ENCODE assay signal across 19 cellular contexts in the genomic region with DNA sequence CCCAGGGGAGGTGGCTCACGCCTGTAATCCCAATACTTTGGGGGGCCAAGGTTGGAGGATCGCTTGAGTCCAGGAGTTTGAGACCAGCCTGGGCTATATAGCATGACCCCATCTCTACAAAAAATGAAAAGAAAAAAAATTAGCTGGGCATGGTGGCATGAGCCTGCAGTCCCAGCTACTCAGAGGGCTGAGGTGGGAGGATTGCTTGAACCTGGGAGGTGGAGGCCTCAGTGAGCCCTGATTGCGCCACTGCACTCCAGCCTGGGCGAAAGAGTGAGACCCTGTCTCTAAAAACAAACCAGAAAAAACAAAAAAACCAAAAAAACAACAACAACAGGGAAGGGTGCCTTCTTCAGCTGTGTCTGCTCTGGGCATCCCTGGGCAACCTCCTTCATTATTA. TPM values are rescaled to one million over a fixed set of nuclear protein-coding genes. Genes with fewer than 3 reads are reported as not detected.
A peak's percentile ranks its signal among the peaks of the same experiment; 100 is the strongest.
DNase-seq lines count a peak whose midpoint lies in the region; ATAC-seq and TF ChIP-seq lines count a peak whose summit lies in the region.
"Had no signal": no experiment of that assay in that cellular context is flagged by ENCODE, and none has a peak within 500 bp of the region (broad histone marks: within the 10 kb centered on the region; RNA-seq: fewer than 3 reads in every experiment).

No MANE protein-coding gene starts in this region.

- peak overlapping the region; percentile 71 for H3K4me3 ChIP-seq in GM12875 (ENCODE audit: low read depth, low read length)
- peak overlapping the region; percentile 53 for H3K4me3 ChIP-seq in naive thymus-derived CD4-positive, alpha-beta T cell (ENCODE audit: low read length)
- no peak overlapping the region for H3K4me3 ChIP-seq in endodermal cell (ENCODE audit: low read length)
- H3K4me3 ChIP-seq: thyroid gland had no signal

- intact Hi-C loops in CD14-positive monocyte (cut with micrococcal nuclease) (loop anchor here (1.0 to 10.0 kb wide), 5 partner anchors 8 to 223 kb away; partner anchors contain the start of gene MARCHF2 (in 1 of the 2)), cardiac septum (cut with DNase I) (loop anchor here (5.0 kb wide), 1 partner anchor 225 kb away; no protein-coding TSS in a partner anchor)
- intact Hi-C loops in activated CD4-positive, alpha-beta memory T cell treated with anti-CD3 and anti-CD28 coated beads for 36 hours (cut with micrococcal nuclease) = loop anchor here (1.0 to 5.0 kb wide), 5 partner anchors 8 to 225 kb away; partner anchors contain the start of genes RAB11B and ZNF414
- intact Hi-C loops in naive thymus-derived CD4-positive, alpha-beta T cell (cut with micrococcal nuclease) = loop anchor here (1.0 to 2.0 kb wide), 5 partner anchors 8 to 164 kb away; partner anchors contain the start of genes MARCHF2 (in 1 of the 2) and ZNF414 (in 1 of the 2)

- H3K4me1 Mint-ChIP-seq in CD14-positive monocyte (peaks cover 57% of the 10 kb centered on the region), endodermal cell (peaks cover 4% of the 10 kb centered on the region)
- H3K4me1 Mint-ChIP-seq in activated CD4-positive, alpha-beta memory T cell treated with anti-CD3 and anti-CD28 coated beads for 36 hours (ENCODE audit: low read depth) = peaks cover 54% of the 10 kb centered on the region
- H3K4me1 Mint-ChIP-seq in naive thymus-derived CD4-positive, alpha-beta T cell = peaks cover 48 to 66% (median 57%) of the 10 kb centered on the region in 7 donors

- no peak for TF ChIP-seq CTCF in CD14-positive monocyte (IDR thresholded peaks at IDR 0.05)
- TF ChIP-seq CTCF in GM12875 (IDR thresholded peaks at IDR 0.05; ENCODE audit: borderline replicate concordance, insufficient read depth, low read depth, low read length) = no peak
- TF ChIP-seq CTCF in endodermal cell (conservative IDR thresholded peaks at IDR 0.05) = no peak

- H3K4me3 Mint-ChIP-seq in CD14-positive monocyte = peak overlapping the region; percentile 98 to 100
- peak overlapping the region; percentile 90 for H3K4me3 Mint-ChIP-seq in activated CD4-positive, alpha-beta memory T cell treated with anti-CD3 and anti-CD28 coated beads for 36 hours
- peak overlapping the region in 3 of 10 donors; percentile 16 to 97 (median 41) for H3K4me3 Mint-ChIP-seq in naive thymus-derived CD4-positive, alpha-beta T cell
- no peak overlapping the region for H3K4me3 Mint-ChIP-seq in endodermal cell

- no peak for ATAC-seq in naive thymus-derived CD4-positive, alpha-beta T cell
- ATAC-seq: Panc1 had no signal

- peaks cover 42 to 56% of the 10 kb centered on the region in 2 donors for H3K4me1 ChIP-seq in naive thymus-derived CD4-positive, alpha-beta T cell (ENCODE audit: control insufficient read depth in 2 of 2, insufficient read depth in 2 of 2, low read length in 2 of 2)
- peaks cover 5% of the 10 kb centered on the region for H3K4me1 ChIP-seq in endodermal cell (ENCODE audit: control insufficient read depth, insufficient read depth, low read length)
- H3K4me1 ChIP-seq: parathyroid adenoma, thyroid gland had no signal

- CTCF ChIA-PET in activated CD4-positive, alpha-beta memory T cell treated with anti-CD3 and anti-CD28 coated beads for 36 hours (lab: Charles Lee) = interaction anchor here (0.6 to 6.8 kb wide), 26 partner anchors 9 to 258 kb away, joined by 3 to 168 read pairs (median 8); partner anchors contain the start of genes MARCHF2 and ZNF414
- CTCF ChIA-PET in naive thymus-derived CD4-positive, alpha-beta T cell (lab: Charles Lee) = interaction anchor here (0.6 to 8.3 kb wide), 19 partner anchors 10 to 1691 kb away, joined by 3 to 147 read pairs (median 9); partner anchors contain the start of genes MARCHF2 and ZNF414

- no peak overlapping the region for H3K27ac ChIP-seq in naive thymus-derived CD4-positive, alpha-beta T cell (ENCODE audit: low read depth, low read length)
- no peak overlapping the region for H3K27ac ChIP-seq in endodermal cell (ENCODE audit: low read depth, low read length)
- H3K27ac ChIP-seq: parathyroid adenoma, thyroid gland had no signal

- H3K27me3 ChIP-seq in naive thymus-derived CD4-positive, alpha-beta T cell (ENCODE audit: control insufficient read depth in 2 of 2, insufficient read depth in 2 of 2, low read length in 2 of 2) = no peaks in the 10 kb centered on the region
- no peaks in the 10 kb centered on the region for H3K27me3 ChIP-seq in endodermal cell (ENCODE audit: control insufficient read depth, insufficient read depth, low read length, poor library complexity, severe bottlenecking)
- H3K27me3 ChIP-seq: thyroid gland had no signal

- 90% methylated on average over 4 of the region's 4 CpGs; no CpG with 5 or more reads in 1 of the 2 experiments for WGBS in endodermal cell (ENCODE audit: insufficient coverage in 1 of 2, insufficient read length in 1 of 2), 2 experiments

- H3K9ac ChIP-seq in endodermal cell (ENCODE audit: extremely low read depth, low read length, poor library complexity, severe bottlenecking) = no peak overlapping the region
- H3K9ac ChIP-seq: parathyroid adenoma had no signal

- no peak for DNase-seq in CD14-positive monocyte (ENCODE audit: low spot score)
- no peak for DNase-seq in activated CD4-positive, alpha-beta memory T cell treated with anti-CD3 and anti-CD28 coated beads for 36 hours
- DNase-seq in naive thymus-derived CD4-positive, alpha-beta T cell = no peak
- DNase-seq in SIG-M5 treated with dmso at 0.1 percent for 504 hours (lab: John Stamatoyannopoulos, UW; ENCODE audit: unreplicated experiment) = no peak
- no peak for DNase-seq in endodermal cell
- DNase-seq in DMS53 (lab: John Stamatoyannopoulos, UW) = no peak
- DNase-seq in cardiac septum (ENCODE audit: low spot score) = no peak
- DNase-seq: activated CD4-positive, CD25-positive, alpha-beta regulatory T cell treated with anti-CD3 and anti-CD28 coated beads, Interleukin-2, amount 50 U/mL, for 72 hours; cerebellar nuclear complex; DMS79; NCI-H1092; NCI-H69; stimulated activated CD4-positive, alpha-beta T cell treated with anti-CD3 and anti-CD28 coated beads, Interleukin-4, amount 100 ng/mL, for 24 hours had no signal

- H3K36me3 Mint-ChIP-seq in CD14-positive monocyte (peaks cover 33 to 39% of the 10 kb centered on the region in 2 donors), endodermal cell (ENCODE audit: low read depth) (no peaks in the 10 kb centered on the region)
- H3K36me3 Mint-ChIP-seq in activated CD4-positive, alpha-beta memory T cell treated with anti-CD3 and anti-CD28 coated beads for 36 hours = peaks cover 2% of the 10 kb centered on the region
- peaks cover 0 to 39% (median 0%) of the 10 kb centered on the region in 5 donors for H3K36me3 Mint-ChIP-seq in naive thymus-derived CD4-positive, alpha-beta T cell

- H3K9me3 Mint-ChIP-seq in CD14-positive monocyte (peaks cover 0 to 6% (median 0%) of the 10 kb centered on the region in 7 donors), endodermal cell (no peaks in the 10 kb centered on the region)
- no peaks in the 10 kb centered on the region for H3K9me3 Mint-ChIP-seq in activated CD4-positive, alpha-beta memory T cell treated with anti-CD3 and anti-CD28 coated beads for 36 hours
- peaks cover 0 to 9% (median 0%) of the 10 kb centered on the region in 11 donors for H3K9me3 Mint-ChIP-seq in naive thymus-derived CD4-positive, alpha-beta T cell

- no peaks in the 10 kb centered on the region for H3K36me3 ChIP-seq in naive thymus-derived CD4-positive, alpha-beta T cell (ENCODE audit: control insufficient read depth in 2 of 3, insufficient read depth in 3 of 3, low read length in 3 of 3)
- no peaks in the 10 kb centered on the region for H3K36me3 ChIP-seq in endodermal cell (ENCODE audit: control insufficient read depth, insufficient read depth, low read length)
- H3K36me3 ChIP-seq: thyroid gland had no signal

- POLR2A ChIA-PET in activated CD4-positive, alpha-beta memory T cell treated with anti-CD3 and anti-CD28 coated beads for 36 hours (lab: Charles Lee) = interaction anchor here (0.9 to 3.6 kb wide), 4 partner anchors 13 to 187 kb away, joined by 4 to 23 read pairs (median 4); partner anchors contain the start of genes RAB11B and ZNF414
- POLR2A ChIA-PET in naive thymus-derived CD4-positive, alpha-beta T cell (lab: Charles Lee) = interaction anchor here (0.6 to 21.7 kb wide), 9 partner anchors 8 to 257 kb away, joined by 3 to 566 read pairs (median 5); partner anchors contain the start of genes MARCHF2, NDUFA7, RPS28 and ZNF414

- peaks cover 0 to 2% (median 2%) of the 10 kb centered on the region in 3 donors for H3K27me3 Mint-ChIP-seq in CD14-positive monocyte (ENCODE audit: low read depth in 3 of 3)
- peaks cover 2% of the 10 kb centered on the region for H3K27me3 Mint-ChIP-seq in activated CD4-positive, alpha-beta memory T cell treated with anti-CD3 and anti-CD28 coated beads for 36 hours
- peaks cover 0 to 3% (median 0%) of the 10 kb centered on the region in 5 donors for H3K27me3 Mint-ChIP-seq in naive thymus-derived CD4-positive, alpha-beta T cell
- peaks cover 22% of the 10 kb centered on the region for H3K27me3 Mint-ChIP-seq in endodermal cell (ENCODE audit: insufficient read depth)

- peak overlapping the region; percentile 96 to 99 (median 99) for H3K27ac Mint-ChIP-seq in CD14-positive monocyte
- peak overlapping the region; percentile 89 for H3K27ac Mint-ChIP-seq in activated CD4-positive, alpha-beta memory T cell treated with anti-CD3 and anti-CD28 coated beads for 36 hours
- H3K27ac Mint-ChIP-seq in naive thymus-derived CD4-positive, alpha-beta T cell = peak overlapping the region in 1 of 9 donors; percentile 91
- no peak overlapping the region for H3K27ac Mint-ChIP-seq in endodermal cell

- no peaks in the 10 kb centered on the region for H3K9me3 ChIP-seq in naive thymus-derived CD4-positive, alpha-beta T cell (ENCODE audit: control insufficient read depth in 2 of 3, low read length in 3 of 3)
- no peaks in the 10 kb centered on the region for H3K9me3 ChIP-seq in endodermal cell (ENCODE audit: control insufficient read depth, low read length)
- H3K9me3 ChIP-seq: thyroid gland had no signal

RNA-seq across cellular contexts. Expression of gene MYO1F, which starts 0.5 kb away (rescaled TPM):
- 100 to 1,000 TPM; 121 to 197 TPM for polyA plus RNA-seq in CD14-positive monocyte
- total RNA-seq in activated CD4-positive, alpha-beta memory T cell treated with anti-CD3 and anti-CD28 coated beads for 36 hours = 10 to 100 TPM; 48.7 to 50.1 TPM
- 100 to 1,000 TPM in 2 of 5 experiments, 10 to 100 TPM in 3; 25.5 to 472 (median 66.7) TPM for total RNA-seq in naive thymus-derived CD4-positive, alpha-beta T cell
- 1 to 10 TPM in 1 of 2 donors, under 1 TPM in 1; 0.83 to 1.0 TPM for polyA plus RNA-seq in naive thymus-derived CD4-positive, alpha-beta T cell
- 1 to 10 TPM in 1 of 2 donors, under 1 TPM in 1; 0.57 to 1.1 TPM for total RNA-seq in endodermal cell
- 0.68 TPM for polyA plus RNA-seq in endodermal cell (2013, experiment 1 of 2)
- polyA plus RNA-seq in endodermal cell (2013, experiment 2 of 2) = 0.33 TPM
- total RNA-seq in cardiac septum = 9.0 TPM

RNA-seq across cellular contexts. Expression of gene ADAMTS10, which starts 32.8 kb away (rescaled TPM):
- polyA plus RNA-seq in CD14-positive monocyte = not detected
- 1 to 10 TPM; 3.4 to 3.9 TPM for total RNA-seq in activated CD4-positive, alpha-beta memory T cell treated with anti-CD3 and anti-CD28 coated beads for 36 hours
- total RNA-seq in naive thymus-derived CD4-positive, alpha-beta T cell = 100 to 1,000 TPM in 1 of 5 experiments, 10 to 100 TPM in 3, 1 to 10 TPM in 1; 8.2 to 102 (median 88.9) TPM
- polyA plus RNA-seq in naive thymus-derived CD4-positive, alpha-beta T cell = 1 to 10 TPM; 1.5 to 3.4 TPM
- total RNA-seq in endodermal cell = 10 to 100 TPM; 19.3 to 35.9 TPM
- 45.0 TPM for polyA plus RNA-seq in endodermal cell (2013, experiment 1 of 2)
- polyA plus RNA-seq in endodermal cell (2013, experiment 2 of 2) = 37.3 TPM
- total RNA-seq in cardiac septum = 15.0 TPM

RNA-seq across cellular contexts. Expression of gene NFILZ, which starts 52.7 kb away (rescaled TPM):
- not detected for polyA plus RNA-seq in CD14-positive monocyte
- not detected for total RNA-seq in activated CD4-positive, alpha-beta memory T cell treated with anti-CD3 and anti-CD28 coated beads for 36 hours
- total RNA-seq in naive thymus-derived CD4-positive, alpha-beta T cell = not detected
- polyA plus RNA-seq in naive thymus-derived CD4-positive, alpha-beta T cell = not detected
- total RNA-seq in endodermal cell = not detected
- polyA plus RNA-seq in endodermal cell (2013, experiment 1 of 2) = not detected
- not detected for polyA plus RNA-seq in endodermal cell (2013, experiment 2 of 2)
- not detected for total RNA-seq in cardiac septum
- total RNA-seq: fibroblast of villous mesenchyme, HepG2, thyroid gland had no signal
- polyA plus RNA-seq: HepG2 had no signal
